8 cellular contexts compared by ENCODE assay signal in genomic region chr15:50686468-50687301, GRCh38. TPM values are rescaled to one million over a fixed set of nuclear protein-coding genes. Genes with fewer than 3 reads are reported as not detected.
DNase-seq lines count a peak whose midpoint lies in the region; ATAC-seq lines count a peak whose summit lies in the region.

TSS of gene TRPM7 (minus strand) at chr15:50686797. CDS start at chr15:50686533, 264 bp downstream.

- peak within 1 kb of the TSS; percentile 85 for H3K9ac ChIP-seq in HUES64 (ENCODE audit: low read depth, low read length)

- 1% methylated on average over 80 of the region's 80 CpGs for WGBS in HUES64

- H3K9me3 ChIP-seq in HUES64 (ENCODE audit: insufficient read depth, low read depth, low read length) = no peaks in the 10 kb centered on the region

- peak; percentile 75 for ATAC-seq in GM21447 (IDR thresholded peaks at IDR 0.05; ENCODE audit: unreplicated experiment)

- peak within 1 kb of the TSS; percentile 86 for H3K4me3 ChIP-seq in HUES64 (ENCODE audit: low read length)

- peak within 1 kb of the TSS; percentile 89 for H3K27ac ChIP-seq in HUES64 (ENCODE audit: low read depth, low read length)
- peak within 1 kb of the TSS; percentile 92 for H3K27ac ChIP-seq in epithelial cell of prostate

- H3K27me3 ChIP-seq in HUES64 (ENCODE audit: insufficient read depth, low read length) = no peaks in the 10 kb centered on the region

- H3K36me3 ChIP-seq in HUES64 (ENCODE audit: insufficient read depth, low read length) = peaks cover 22% of the 10 kb centered on the region

- H3K4me1 ChIP-seq in HUES64 (ENCODE audit: insufficient read depth, low read length) = peaks cover 15% of the 10 kb centered on the region; the same call in 1 of the 2 replicates

- DNase-seq in D341Med (ENCODE audit: low spot score) = peak; percentile 97
- peak; percentile 92 for DNase-seq in OCI-M1 (lab: John Stamatoyannopoulos, UW)
- DNase-seq in activated T-cell treated with anti-CD3 and anti-CD28 coated beads for 4 hours = peak; percentile 81
- DNase-seq in epithelial cell of prostate (ENCODE audit: low read depth, low spot score) = peak; percentile 49
- peak; percentile 90 for DNase-seq in mucosa of gallbladder (ENCODE audit: low spot score)
- DNase-seq in stimulated activated CD8-positive, alpha-beta memory T cell treated with anti-CD3 and anti-CD28 coated beads, Interleukin-4, amount 100 ng/mL, for 4 hours (ENCODE audit: low read depth in 2 of 2, low spot score in 1 of 2) = peak; percentile 75 to 78

RNA-seq across cellular contexts. Expression of gene TRPM7, which starts in this region (rescaled TPM):
- 16.3 TPM for polyA plus RNA-seq in HUES64 (2013, experiment 1 of 2)
- 17.2 TPM for polyA plus RNA-seq in HUES64 (2013, experiment 2 of 2)
- 33.6 TPM for total RNA-seq in mucosa of gallbladder

Comparison
In these comparisons a context has a peak if more than half of its experiments do, and no peak if none do; other contexts are left out.
1. Peak in every context shown above with its lines: DNase-seq, ATAC-seq, H3K4me3 ChIP-seq and H3K27ac ChIP-seq.